ENCODE assay signal across 22 cellular contexts in the genomic region with DNA sequence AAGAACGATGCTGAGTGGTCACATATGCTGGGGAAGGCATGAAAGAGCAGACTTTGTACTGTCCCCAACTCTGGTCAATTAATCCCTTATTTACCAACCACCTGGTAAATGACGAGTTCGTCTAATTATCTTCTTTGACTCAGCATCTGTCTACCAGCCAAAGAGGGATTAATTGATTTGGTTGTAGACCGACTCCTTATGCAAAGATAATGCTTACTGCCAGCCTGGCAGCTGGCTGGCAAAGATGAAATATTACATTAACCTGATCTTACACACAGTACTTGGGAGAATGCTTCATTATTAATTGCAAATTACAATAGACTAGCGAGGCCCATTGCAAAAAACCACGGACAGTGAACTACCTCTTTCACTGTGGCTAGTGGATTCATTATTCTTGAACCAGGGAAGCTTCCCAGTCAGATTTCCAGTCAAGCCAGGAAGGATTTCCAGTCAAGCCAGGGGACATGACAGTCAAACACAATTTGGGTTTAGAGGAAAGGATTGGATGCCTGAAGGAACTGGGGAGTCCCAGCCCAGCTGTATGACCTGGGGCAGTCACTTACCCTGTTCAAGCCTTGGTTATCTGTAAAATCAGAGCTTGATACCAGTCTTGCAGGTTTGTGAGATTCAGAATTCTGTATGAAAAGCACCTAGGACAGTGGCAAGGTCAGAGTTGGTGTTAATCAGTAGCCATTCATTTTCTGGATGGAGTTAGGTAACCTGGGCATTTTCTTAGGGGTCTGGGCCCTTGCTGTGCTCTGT.
DNase-seq lines count a peak whose midpoint lies in the region; ATAC-seq and TF ChIP-seq lines count a peak whose summit lies in the region.
"Had no signal": no experiment of that assay in that cellular context is flagged by ENCODE, and none has a peak within 500 bp of the region (broad histone marks: within the 10 kb centered on the region; RNA-seq: fewer than 3 reads in every experiment).

No MANE protein-coding gene starts in this region.

- ATAC-seq in natural killer cell: no peak
- ATAC-seq in gastrocnemius medialis: no peak
- ATAC-seq in HG03135 (IDR thresholded peaks at IDR 0.05; ENCODE audit: unreplicated experiment): no peak

- no peaks in the 10 kb centered on the region for H3K27me3 ChIP-seq in CD4-positive, alpha-beta memory T cell (ENCODE audit: insufficient read depth, low read length)
- no peaks in the 10 kb centered on the region for H3K27me3 ChIP-seq in gastrocnemius medialis
- H3K27me3 ChIP-seq: adrenal gland, cardiac muscle cell, esophagus squamous epithelium, neural progenitor cell, SJCRH30, vagina had no signal

- no peak for TF ChIP-seq POLR2A in gastrocnemius medialis (IDR thresholded peaks at IDR 0.05)

- peak overlapping the region in 4 of 7 donors; percentile 4 to 66 (median 44) for H3K27ac Mint-ChIP-seq in CD4-positive, alpha-beta memory T cell
- peak overlapping the region; percentile 3 to 55 for H3K27ac Mint-ChIP-seq in natural killer cell
- H3K27ac Mint-ChIP-seq: activated B cell treated with CpG ODN at 0.5 μM for 24 hours; activated T-helper 1 cell treated with anti-CD3 and anti-CD28 coated beads, Interleukin-12 subunit alpha, Interleukin-12 subunit beta, Interleukin-2, Interleukin-4 antibody, amounts not matched to agents 30 ng/mL and 10 ng/mL and 1 ng/mL, durations not matched to agents 14 hours and 24 hours and 36 hours; neural progenitor cell had no signal

- in situ Hi-C loops in gastrocnemius medialis (cut with MboI; ENCODE audit: low sequenced_read_pairs in 4 of 4): no loop called here

- DNase-seq in CD4-positive, alpha-beta memory T cell: no peak
- DNase-seq in NCI-H1417 (lab: John Stamatoyannopoulos, UW): peak in 2 of 3 experiments; percentile 66 to 94
- DNase-seq in NCI-H82 treated with DMSO at 0.1 percent for 48 hours (lab: John Stamatoyannopoulos, UW; ENCODE audit: unreplicated experiment): peak; percentile 96
- no peak for DNase-seq in natural killer cell
- DNase-seq in hepatic stellate cell (ENCODE audit: low spot score): no peak
- DNase-seq in gastrocnemius medialis: no peak
- no peak for DNase-seq in stimulated activated CD4-positive, alpha-beta T cell treated with anti-CD3 and anti-CD28 coated beads, Interleukin-15, amount 100 ng/mL, for 24 hours
- DNase-seq: activated B cell treated with CpG ODN at 0.5 μM for 24 hours; activated CD8-positive, alpha-beta memory T cell treated with anti-CD3 and anti-CD28 coated beads for 24 hours; adrenal gland; esophagus squamous epithelium; head of caudate nucleus; kidney; NCI-H2107; SJCRH30; T-helper 2 cell had no signal

- intact Hi-C loops in CD4-positive, alpha-beta memory T cell (cut with micrococcal nuclease): no loop called here
- intact Hi-C loops in natural killer cell (cut with micrococcal nuclease) (no loop called here), gastrocnemius medialis (cut with DNase I; ENCODE audit: low total_unique reads) (no loop called here)

- peaks cover 0 to 1% (median 0%) of the 10 kb centered on the region in 8 donors for H3K9me3 Mint-ChIP-seq in CD4-positive, alpha-beta memory T cell
- H3K9me3 Mint-ChIP-seq in natural killer cell: no peaks in the 10 kb centered on the region
- H3K9me3 Mint-ChIP-seq: activated T-helper 1 cell treated with anti-CD3 and anti-CD28 coated beads, Interleukin-12 subunit alpha, Interleukin-12 subunit beta, Interleukin-2, Interleukin-4 antibody, amounts not matched to agents 30 ng/mL and 10 ng/mL and 1 ng/mL, durations not matched to agents 14 hours and 24 hours and 36 hours; neural progenitor cell had no signal

- H3K9me3 ChIP-seq in CD4-positive, alpha-beta memory T cell (ENCODE audit: control insufficient read depth in 1 of 2, low read length in 2 of 2): no peaks in the 10 kb centered on the region
- H3K9me3 ChIP-seq in gastrocnemius medialis: no peaks in the 10 kb centered on the region
- H3K9me3 ChIP-seq: adrenal gland, esophagus squamous epithelium, SJCRH30, vagina had no signal

- no peak overlapping the region for H3K4me3 Mint-ChIP-seq in CD4-positive, alpha-beta memory T cell
- H3K4me3 Mint-ChIP-seq in natural killer cell: no peak overlapping the region
- H3K4me3 Mint-ChIP-seq: activated B cell treated with CpG ODN at 0.5 μM for 24 hours; activated T-helper 1 cell treated with anti-CD3 and anti-CD28 coated beads, Interleukin-12 subunit alpha, Interleukin-12 subunit beta, Interleukin-2, Interleukin-4 antibody, amounts not matched to agents 30 ng/mL and 10 ng/mL and 1 ng/mL, durations not matched to agents 14 hours and 24 hours and 36 hours; neural progenitor cell had no signal

- POLR2A ChIA-PET in CD4-positive, alpha-beta memory T cell (lab: Charles Lee; ENCODE audit: partially characterized antibody): no interaction called here

- peaks cover 8 to 13% of the 10 kb centered on the region in 2 donors for H3K36me3 Mint-ChIP-seq in CD4-positive, alpha-beta memory T cell
- no peaks in the 10 kb centered on the region for H3K36me3 Mint-ChIP-seq in natural killer cell

- H3K4me1 Mint-ChIP-seq in CD4-positive, alpha-beta memory T cell: peaks cover 42 to 81% (median 62%) of the 10 kb centered on the region in 4 donors
- peaks cover 63 to 83% of the 10 kb centered on the region in 2 donors for H3K4me1 Mint-ChIP-seq in natural killer cell

- H3K27ac ChIP-seq in CD4-positive, alpha-beta memory T cell (ENCODE audit: low read depth, low read length): no peak overlapping the region
- no peak overlapping the region for H3K27ac ChIP-seq in gastrocnemius medialis
- H3K27ac ChIP-seq: adrenal gland, cardiac muscle cell, esophagus squamous epithelium, HL-60, neural progenitor cell, SJCRH30, vagina had no signal

- CTCF ChIA-PET in CD4-positive, alpha-beta memory T cell (lab: Charles Lee; ENCODE audit: partially characterized antibody): no interaction called here

- H3K4me3 ChIP-seq in CD4-positive, alpha-beta memory T cell (ENCODE audit: low read length in 2 of 2): no peak overlapping the region
- H3K4me3 ChIP-seq in gastrocnemius medialis: no peak overlapping the region
- H3K4me3 ChIP-seq: adrenal gland, cardiac muscle cell, esophagus squamous epithelium, neural progenitor cell, SJCRH30, vagina had no signal

- H3K4me1 ChIP-seq in CD4-positive, alpha-beta memory T cell (ENCODE audit: insufficient read depth, low read length): peaks cover 32% of the 10 kb centered on the region
- H3K4me1 ChIP-seq in gastrocnemius medialis: no peaks in the 10 kb centered on the region
- H3K4me1 ChIP-seq: neural progenitor cell had no signal

- H3K36me3 ChIP-seq in CD4-positive, alpha-beta memory T cell (ENCODE audit: insufficient read depth, low read length): no peaks in the 10 kb centered on the region
- no peaks in the 10 kb centered on the region for H3K36me3 ChIP-seq in gastrocnemius medialis
- H3K36me3 ChIP-seq: adrenal gland, cardiac muscle cell, esophagus squamous epithelium, neural progenitor cell, SJCRH30, vagina had no signal

- no peaks in the 10 kb centered on the region for H3K27me3 Mint-ChIP-seq in CD4-positive, alpha-beta memory T cell
- H3K27me3 Mint-ChIP-seq in natural killer cell (ENCODE audit: low read depth in 2 of 2): no peaks in the 10 kb centered on the region
- H3K27me3 Mint-ChIP-seq: activated B cell treated with CpG ODN at 0.5 μM for 24 hours had no signal

- no peak for TF ChIP-seq CTCF in natural killer cell (IDR thresholded peaks at IDR 0.05)
- no peak for TF ChIP-seq CTCF in gastrocnemius medialis (IDR thresholded peaks at IDR 0.05 in 4 of 5, conservative IDR thresholded peaks at IDR 0.05 in 1 of 5)

Comparison
In these comparisons a context has a peak if more than half of its experiments do, and no peak if none do; other contexts are left out.
1. DNase-seq: peak in NCI-H1417 (2 of 3) and NCI-H82 treated with DMSO at 0.1 percent for 48 hours (single experiment); none in CD4-positive, alpha-beta memory T cell (0 of 5), natural killer cell (single experiment), hepatic stellate cell (single experiment), gastrocnemius medialis (0 of 2) and stimulated activated CD4-positive, alpha-beta T cell treated with anti-CD3 and anti-CD28 coated beads, Interleukin-15, amount 100 ng/mL, for 24 hours (single experiment).